8 cellular contexts compared by ENCODE assay signal in the genomic region with DNA sequence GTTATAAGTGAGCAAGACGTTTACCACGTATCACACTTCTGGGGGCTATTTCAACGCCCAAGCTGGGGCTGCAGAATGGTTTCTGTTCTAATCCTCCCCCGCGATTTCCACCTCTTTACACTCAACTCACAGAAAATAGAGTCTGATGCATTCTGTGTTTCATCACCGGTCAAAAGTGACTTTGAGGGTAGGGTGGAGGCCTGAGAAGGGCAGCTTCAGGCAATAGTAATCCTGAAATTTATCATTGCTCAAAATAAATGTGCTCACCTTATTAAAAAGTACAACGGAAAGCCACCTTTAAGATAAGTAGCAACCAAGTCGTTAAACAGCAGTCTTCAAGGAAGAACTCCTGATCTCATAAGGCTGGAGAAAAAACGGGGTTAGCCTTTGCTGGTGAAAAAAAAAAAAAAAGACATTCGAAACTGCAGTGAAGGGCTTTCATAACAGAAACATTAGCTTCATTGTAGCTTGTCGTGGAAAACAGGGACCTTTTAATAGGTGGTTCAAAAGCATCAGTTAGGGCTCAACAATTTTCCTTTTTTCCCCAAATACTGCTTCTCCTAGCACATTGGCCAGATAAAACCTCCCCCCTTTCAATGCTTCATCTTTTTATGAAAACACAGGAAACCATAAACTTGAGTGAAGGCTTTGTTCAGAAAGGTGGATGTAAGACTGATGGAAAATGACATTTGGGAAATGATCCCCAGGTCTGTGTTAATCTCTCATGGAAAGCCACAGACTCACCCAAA.
DNase-seq lines count a peak whose midpoint lies in the region; ATAC-seq and TF ChIP-seq lines count a peak whose summit lies in the region.

No MANE protein-coding gene starts in this region.

- no peaks in the 10 kb centered on the region for H3K27me3 Mint-ChIP-seq in memory B cell

- BruUV-seq in OCI-LY7 (replicated peaks; lab: Mats Ljungman, UMichigan), result TSS peak; percentile 77

- POLR2A ChIA-PET in OCI-LY7 (lab: Charles Lee), result interaction anchor here (0.6 to 6.5 kb wide), 10 partner anchors 9 to 390 kb away, joined by 3 to 97 read pairs (median 4); no protein-coding TSS in a partner anchor

- H3K9ac ChIP-seq in subcutaneous abdominal adipose tissue (ENCODE audit: low read length in 5 of 5), result peak overlapping the region; percentile 71 to 95 (median 86)

- CTCF ChIA-PET in OCI-LY7 (lab: Charles Lee; ENCODE audit: unreplicated experiment), result interaction anchor here (0.9 to 1.4 kb wide), 3 partner anchors 9 to 57 kb away, joined by 3 to 7 read pairs (median 5); no protein-coding TSS in a partner anchor

- H3K27ac Mint-ChIP-seq in memory B cell, result peak overlapping the region; percentile 96

- H3K9me3 Mint-ChIP-seq in memory B cell, result no peaks in the 10 kb centered on the region

- peak overlapping the region; percentile 99 for H3K4me2 ChIP-seq in OCI-LY7 (ENCODE audit: low read length)

- no peaks in the 10 kb centered on the region for H3K9me3 ChIP-seq in OCI-LY7 (ENCODE audit: low read length)
- H3K9me3 ChIP-seq in subcutaneous abdominal adipose tissue (ENCODE audit: control insufficient read depth in 5 of 5, low read length in 5 of 5), result no peaks in the 10 kb centered on the region

- H4K20me1 ChIP-seq in OCI-LY7 (ENCODE audit: insufficient read depth, low read length), result no peaks in the 10 kb centered on the region

- H3K4me3 Mint-ChIP-seq in memory B cell, result peak overlapping the region; percentile 94

- H3K4me3 ChIP-seq in OCI-LY7 (ENCODE audit: low read depth, low read length, poor library complexity, severe bottlenecking), result peak overlapping the region; percentile 72
- peak overlapping the region; percentile 73 for H3K4me3 ChIP-seq in brain microvascular endothelial cell (ENCODE audit: low read depth, low read length)
- H3K4me3 ChIP-seq in subcutaneous abdominal adipose tissue (ENCODE audit: low read depth in 1 of 5, low read length in 5 of 5), result peak overlapping the region; percentile 75 to 85 (median 81)

- no peak for TF ChIP-seq CTCF in OCI-LY7 (conservative IDR thresholded peaks at IDR 0.05; ENCODE audit: low read length)
- no peak for TF ChIP-seq CTCF in brain microvascular endothelial cell (IDR thresholded peaks at IDR 0.05; ENCODE audit: low read depth, low read length, missing control alignments)

- H3K79me2 ChIP-seq in OCI-LY7 (ENCODE audit: insufficient read depth, low read depth, low read length), result peaks cover 37% of the 10 kb centered on the region

- H3K36me3 Mint-ChIP-seq in memory B cell, result no peaks in the 10 kb centered on the region

- H3K4me1 ChIP-seq in OCI-LY7 (ENCODE audit: insufficient read depth, low read length, poor library complexity, severe bottlenecking) (peaks cover 55% of the 10 kb centered on the region), subcutaneous abdominal adipose tissue (ENCODE audit: control insufficient read depth in 5 of 5, insufficient read depth in 5 of 5, low read length in 5 of 5) (peaks cover 26 to 75% (median 72%) of the 10 kb centered on the region in 5 donors)

- ATAC-seq in memory B cell (ENCODE audit: low read depth), result no peak
- ATAC-seq in HG02623 (IDR thresholded peaks at IDR 0.05; ENCODE audit: unreplicated experiment), result no peak

- intact Hi-C loops in OCI-LY7 (cut with micrococcal nuclease; ENCODE audit: unreplicated experiment), result loop anchor here (1.0 to 2.0 kb wide), 2 partner anchors 17 to 37 kb away; no protein-coding TSS in a partner anchor

- peaks cover 4% of the 10 kb centered on the region; the same call in 1 of the 2 replicates for H3K36me3 ChIP-seq in OCI-LY7 (ENCODE audit: insufficient read depth, low read length)
- H3K36me3 ChIP-seq in brain microvascular endothelial cell (replicated peaks), result no peaks in the 10 kb centered on the region
- H3K36me3 ChIP-seq in subcutaneous abdominal adipose tissue (ENCODE audit: control insufficient read depth in 5 of 5, insufficient read depth in 5 of 5, low read length in 5 of 5), result peaks cover 0 to 2% (median 0%) of the 10 kb centered on the region in 5 donors

- in situ Hi-C loops in brain microvascular endothelial cell (cut with HindIII; ENCODE audit: low pct_ligation_motif_present, low sequenced_read_pairs), result no loop called here

- peak overlapping the region; percentile 63 for H2AFZ ChIP-seq in OCI-LY7 (ENCODE audit: low read length)

- H3K4me1 Mint-ChIP-seq in memory B cell, result peaks cover 37% of the 10 kb centered on the region

- H3K27ac ChIP-seq in OCI-LY7 (ENCODE audit: low read depth, low read length, poor library complexity, severe bottlenecking), result peak overlapping the region; percentile 80
- peak overlapping the region; percentile 96 for H3K27ac ChIP-seq in brain microvascular endothelial cell
- peak overlapping the region; percentile 94 for H3K27ac ChIP-seq in subcutaneous abdominal adipose tissue (ENCODE audit: low read depth, low read length)

- H3K27me3 ChIP-seq in brain microvascular endothelial cell (replicated peaks) (no peaks in the 10 kb centered on the region), subcutaneous abdominal adipose tissue (ENCODE audit: control insufficient read depth in 5 of 5, insufficient read depth in 4 of 5, low read length in 5 of 5) (no peaks in the 10 kb centered on the region)

- DNase-seq in NK-92 treated with Interleukin-12 subunit alpha and Interleukin-12 subunit beta, amount 100 ng/mL, for 24 hours (lab: John Stamatoyannopoulos, UW), result peak; percentile 32
- DNase-seq in NK-92 (lab: John Stamatoyannopoulos, UW; ENCODE audit: unreplicated experiment) (no peak), OCI-LY7 (ENCODE audit: low spot score) (peak; percentile 41), brain microvascular endothelial cell (peak; percentile 37), memory B cell (ENCODE audit: low spot score in 2 of 2) (no peak), NCI-H1092 treated with DMSO at 0.1 percent for 48 hours (lab: John Stamatoyannopoulos, UW) (no peak)

- no peaks in the 10 kb centered on the region for H3K9me2 ChIP-seq in OCI-LY7 (ENCODE audit: insufficient read depth, low read length)

Comparison
In these comparisons a context has a peak if more than half of its experiments do, and no peak if none do; other contexts are left out.
1. DNase-seq: peak in NK-92 treated with Interleukin-12 subunit alpha and Interleukin-12 subunit beta, amount 100 ng/mL, for 24 hours (single experiment), OCI-LY7 (single experiment) and brain microvascular endothelial cell (single experiment); none in NK-92 (single experiment), memory B cell (0 of 2) and NCI-H1092 treated with DMSO at 0.1 percent for 48 hours (single experiment).
2. Peak in every context shown above with its lines, with median percentiles within 50 percentile points of each other: H3K27ac ChIP-seq and H3K4me3 ChIP-seq.